In genomic region chr1:230068952-230069684, GRCh38 we compare ENCODE assay signal across 8 cellular contexts. TPM values are rescaled to one million over a fixed set of nuclear protein-coding genes. Genes with fewer than 3 reads are reported as not detected.
DNase-seq lines count a peak whose midpoint lies in the region; FAIRE-seq and TF ChIP-seq lines count a peak whose summit lies in the region.

No MANE protein-coding gene starts in this region.

- H3K4me3 Mint-ChIP-seq in astrocyte (ENCODE audit: unreplicated experiment): peak overlapping the region; percentile 88
- peak overlapping the region; percentile 91 for H3K4me3 Mint-ChIP-seq in type B pancreatic cell

- no peak for TF ChIP-seq CTCF in astrocyte (IDR thresholded peaks at IDR 0.05; ENCODE audit: insufficient read depth, low read depth, low read length)
- TF ChIP-seq CTCF in liver (IDR thresholded peaks at IDR 0.05; ENCODE audit: low read depth, low read length, missing input control): no peak
- peak; percentile 24 for TF ChIP-seq CTCF in type B pancreatic cell (conservative IDR thresholded peaks at IDR 0.05)

- FAIRE-seq in astrocyte (lab: Jason Lieb, UNC): no peak

- H3K36me3 Mint-ChIP-seq in astrocyte (ENCODE audit: low read depth, unreplicated experiment) (peaks cover 5% of the 10 kb centered on the region), type B pancreatic cell (no peaks in the 10 kb centered on the region)

- H3K27me3 Mint-ChIP-seq in astrocyte (ENCODE audit: low read depth, unreplicated experiment): no peaks in the 10 kb centered on the region
- H3K27me3 Mint-ChIP-seq in type B pancreatic cell: peaks cover 8% of the 10 kb centered on the region

- H3K27me3 ChIP-seq in astrocyte (ENCODE audit: insufficient read depth, low read length) (no peaks in the 10 kb centered on the region), liver (ENCODE audit: control insufficient read depth in 4 of 4, insufficient read depth in 4 of 4, low read length in 3 of 4) (no peaks in the 10 kb centered on the region)

- H3K9ac ChIP-seq in astrocyte (ENCODE audit: low read length) (peak overlapping the region; percentile 97), liver (ENCODE audit: low read depth in 1 of 2, low read length in 2 of 2) (peak overlapping the region; percentile 86 to 96)

- H3K27ac Mint-ChIP-seq in astrocyte (ENCODE audit: unreplicated experiment): peak overlapping the region; percentile 0
- peak overlapping the region; percentile 67 for H3K27ac Mint-ChIP-seq in type B pancreatic cell

- H3K79me2 ChIP-seq in astrocyte (ENCODE audit: insufficient read depth, low read length): peaks cover 68% of the 10 kb centered on the region

- no peaks in the 10 kb centered on the region for H3K36me3 ChIP-seq in astrocyte (ENCODE audit: insufficient read depth, low read length)
- H3K36me3 ChIP-seq in liver (ENCODE audit: control insufficient read depth in 4 of 4, insufficient read depth in 3 of 4, low read depth in 1 of 4, low read length in 3 of 4): no peaks in the 10 kb centered on the region

- H3K4me2 ChIP-seq in astrocyte (ENCODE audit: low read length): peak overlapping the region; percentile 96

- H3K9me3 Mint-ChIP-seq in astrocyte (ENCODE audit: unreplicated experiment) (peaks cover 1% of the 10 kb centered on the region), type B pancreatic cell (no peaks in the 10 kb centered on the region)

- peaks cover 67% of the 10 kb centered on the region for H4K20me1 ChIP-seq in astrocyte (ENCODE audit: insufficient read depth, low read length)

- no peaks in the 10 kb centered on the region for H3K9me3 ChIP-seq in astrocyte (ENCODE audit: insufficient read depth, low read depth, low read length)
- no peaks in the 10 kb centered on the region for H3K9me3 ChIP-seq in liver (ENCODE audit: control insufficient read depth in 4 of 4, low read length in 3 of 4)

- DNase-seq in NCI-H146 (lab: John Stamatoyannopoulos, UW) (peak; percentile 36), NCI-H146 treated with DMSO at 0.1 percent for 48 hours (lab: John Stamatoyannopoulos, UW; ENCODE audit: unreplicated experiment) (no peak), NAMALWA (ENCODE audit: low spot score) (peak; percentile 63), astrocyte (ENCODE audit: low read depth) (no peak), type B pancreatic cell (ENCODE audit: extremely low spot score, unreplicated experiment) (no peak), iPS-NIHi7 (ENCODE audit: extremely low spot score) (no peak), ecto neural progenitor cell (ENCODE audit: low spot score) (no peak)

- 34% methylated on average over 13 of the region's 13 CpGs for WGBS in liver

- H3K4me3 ChIP-seq in astrocyte (ENCODE audit: insufficient read depth, low read depth, low read length) (peak overlapping the region; percentile 92), liver (ENCODE audit: low read depth in 1 of 3, low read length in 3 of 3) (peak overlapping the region; percentile 82 to 99 (median 94))

- H2AFZ ChIP-seq in astrocyte (ENCODE audit: low read depth, low read length): no peak overlapping the region

- H3K4me1 Mint-ChIP-seq in astrocyte (ENCODE audit: low read depth, unreplicated experiment): peaks cover 42% of the 10 kb centered on the region
- H3K4me1 Mint-ChIP-seq in type B pancreatic cell (ENCODE audit: unreplicated experiment): peaks cover 27% of the 10 kb centered on the region

- peaks cover 25% of the 10 kb centered on the region for H3K4me1 ChIP-seq in astrocyte (ENCODE audit: insufficient read depth, low read length)
- peaks cover 6 to 60% (median 16%) of the 10 kb centered on the region in 4 donors for H3K4me1 ChIP-seq in liver (ENCODE audit: control insufficient read depth in 4 of 4, insufficient read depth in 4 of 4, low read length in 3 of 4)

- H3K27ac ChIP-seq in astrocyte (ENCODE audit: low read depth, low read length) (peak overlapping the region; percentile 22), liver (ENCODE audit: low read depth in 1 of 2, low read length in 2 of 2) (peak overlapping the region; percentile 93 to 97)

- peak; percentile 35 to 47 for TF ChIP-seq RAD21 in liver (IDR thresholded peaks at IDR 0.05)

TF ChIP-seq in liver, 16 proteins besides CTCF, POLR2A, EP300 and RAD21:
- TF ChIP-seq FOXA1 (IDR thresholded peaks at IDR 0.05) (no peak), RXRA (IDR thresholded peaks at IDR 0.05) (peak in 1 of 2 donors; percentile 8), HNF4G (IDR thresholded peaks at IDR 0.05) (no peak), TAF1 (conservative IDR thresholded peaks at IDR 0.05) (no peak), YY1 (IDR thresholded peaks at IDR 0.05) (peak; percentile 40), MAX (IDR thresholded peaks at IDR 0.05) (peak; percentile 20)
- TF ChIP-seq, protein P1, sequence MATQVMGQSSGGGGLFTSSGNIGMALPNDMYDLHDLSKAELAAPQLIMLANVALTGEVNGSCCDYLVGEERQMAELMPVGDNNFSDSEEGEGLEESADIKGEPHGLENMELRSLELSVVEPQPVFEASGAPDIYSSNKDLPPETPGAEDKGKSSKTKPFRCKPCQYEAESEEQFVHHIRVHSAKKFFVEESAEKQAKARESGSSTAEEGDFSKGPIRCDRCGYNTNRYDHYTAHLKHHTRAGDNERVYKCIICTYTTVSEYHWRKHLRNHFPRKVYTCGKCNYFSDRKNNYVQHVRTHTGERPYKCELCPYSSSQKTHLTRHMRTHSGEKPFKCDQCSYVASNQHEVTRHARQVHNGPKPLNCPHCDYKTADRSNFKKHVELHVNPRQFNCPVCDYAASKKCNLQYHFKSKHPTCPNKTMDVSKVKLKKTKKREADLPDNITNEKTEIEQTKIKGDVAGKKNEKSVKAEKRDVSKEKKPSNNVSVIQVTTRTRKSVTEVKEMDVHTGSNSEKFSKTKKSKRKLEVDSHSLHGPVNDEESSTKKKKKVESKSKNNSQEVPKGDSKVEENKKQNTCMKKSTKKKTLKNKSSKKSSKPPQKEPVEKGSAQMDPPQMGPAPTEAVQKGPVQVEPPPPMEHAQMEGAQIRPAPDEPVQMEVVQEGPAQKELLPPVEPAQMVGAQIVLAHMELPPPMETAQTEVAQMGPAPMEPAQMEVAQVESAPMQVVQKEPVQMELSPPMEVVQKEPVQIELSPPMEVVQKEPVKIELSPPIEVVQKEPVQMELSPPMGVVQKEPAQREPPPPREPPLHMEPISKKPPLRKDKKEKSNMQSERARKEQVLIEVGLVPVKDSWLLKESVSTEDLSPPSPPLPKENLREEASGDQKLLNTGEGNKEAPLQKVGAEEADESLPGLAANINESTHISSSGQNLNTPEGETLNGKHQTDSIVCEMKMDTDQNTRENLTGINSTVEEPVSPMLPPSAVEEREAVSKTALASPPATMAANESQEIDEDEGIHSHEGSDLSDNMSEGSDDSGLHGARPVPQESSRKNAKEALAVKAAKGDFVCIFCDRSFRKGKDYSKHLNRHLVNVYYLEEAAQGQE (IDR thresholded peaks at IDR 0.05): no peak
- TF ChIP-seq, protein P2, sequence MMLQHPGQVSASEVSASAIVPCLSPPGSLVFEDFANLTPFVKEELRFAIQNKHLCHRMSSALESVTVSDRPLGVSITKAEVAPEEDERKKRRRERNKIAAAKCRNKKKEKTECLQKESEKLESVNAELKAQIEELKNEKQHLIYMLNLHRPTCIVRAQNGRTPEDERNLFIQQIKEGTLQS (IDR thresholded peaks at IDR 0.05): no peak

RNA-seq across cellular contexts. Expression of gene GALNT2, which starts 2.1 kb away (rescaled TPM):
- total RNA-seq in astrocyte (507 and 634 TPM in 2 replicates), liver (100 to 1,000 TPM in 1 of 2 donors, 10 to 100 TPM in 1; 75.8 to 153 TPM), type B pancreatic cell (ENCODE audit: low replicate concordance) (39.9 and 66.3 TPM in 2 replicates)
- 100 to 1,000 TPM in 1 of 2 donors, 10 to 100 TPM in 1; 47.5 to 182 TPM for polyA plus RNA-seq in liver

Comparison
In these comparisons a context has a peak if more than half of its experiments do, and no peak if none do; other contexts are left out.
1. DNase-seq: peak in NCI-H146 (single experiment) and NAMALWA (single experiment); none in NCI-H146 treated with DMSO at 0.1 percent for 48 hours (single experiment), astrocyte (single experiment), type B pancreatic cell (single experiment), iPS-NIHi7 (single experiment) and ecto neural progenitor cell (single experiment).